Comparison of ENCODE assay signal across 21 cellular contexts in the genomic region with DNA sequence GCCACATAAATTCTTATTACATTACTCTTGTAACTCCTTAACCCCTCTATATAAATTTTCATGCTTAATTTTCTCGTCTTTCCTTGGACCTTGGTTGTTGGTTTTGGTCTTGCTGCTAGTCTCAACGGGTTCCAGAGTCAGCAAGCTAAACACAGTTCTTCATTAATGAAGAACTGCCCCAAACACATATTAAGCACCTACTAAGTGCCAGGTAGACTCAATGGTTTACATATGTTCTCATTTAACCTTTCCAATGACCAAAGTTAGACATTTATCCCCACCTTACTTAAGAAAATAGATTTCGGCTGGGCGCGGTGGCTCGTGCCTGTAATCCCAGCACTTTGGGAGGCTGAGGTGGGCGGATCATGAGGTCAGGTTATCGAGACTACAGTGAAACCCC.
"Had no signal": no experiment of that assay in that cellular context is flagged by ENCODE, and none has a peak within 500 bp of the region (broad histone marks: within the 10 kb centered on the region; RNA-seq: fewer than 3 reads in every experiment).

No MANE protein-coding gene starts in this region.

- H3K9me3 ChIP-seq: MG63, SJSA1 had no signal

- H3K27me3 ChIP-seq: MG63, SJSA1 had no signal

- H3K27ac ChIP-seq: HL-60, SJSA1, SK-N-MC had no signal

- DNase-seq: Karpas-422, KG1, MG63, NCI-H1092, NCI-H1105 treated with DMSO at 0.1 percent for 48 hours, NCI-H1417 treated with DMSO at 0.1 percent for 48 hours, NCI-H146, NCI-H1694 treated with DMSO at 0.1 percent for 48 hours, NCI-H1930, NCI-H2081, NCI-H2107, NCI-H2227 treated with DMSO at 0.1 percent for 48 hours, NCI-H524, NCI-H526 treated with DMSO at 0.1 percent for 48 hours, NCI-H748 treated with DMSO at 0.1 percent for 48 hours, Right ventricle myocardium superior, RPMI8226, SIG-M5 had no signal
